In the genomic region with DNA sequence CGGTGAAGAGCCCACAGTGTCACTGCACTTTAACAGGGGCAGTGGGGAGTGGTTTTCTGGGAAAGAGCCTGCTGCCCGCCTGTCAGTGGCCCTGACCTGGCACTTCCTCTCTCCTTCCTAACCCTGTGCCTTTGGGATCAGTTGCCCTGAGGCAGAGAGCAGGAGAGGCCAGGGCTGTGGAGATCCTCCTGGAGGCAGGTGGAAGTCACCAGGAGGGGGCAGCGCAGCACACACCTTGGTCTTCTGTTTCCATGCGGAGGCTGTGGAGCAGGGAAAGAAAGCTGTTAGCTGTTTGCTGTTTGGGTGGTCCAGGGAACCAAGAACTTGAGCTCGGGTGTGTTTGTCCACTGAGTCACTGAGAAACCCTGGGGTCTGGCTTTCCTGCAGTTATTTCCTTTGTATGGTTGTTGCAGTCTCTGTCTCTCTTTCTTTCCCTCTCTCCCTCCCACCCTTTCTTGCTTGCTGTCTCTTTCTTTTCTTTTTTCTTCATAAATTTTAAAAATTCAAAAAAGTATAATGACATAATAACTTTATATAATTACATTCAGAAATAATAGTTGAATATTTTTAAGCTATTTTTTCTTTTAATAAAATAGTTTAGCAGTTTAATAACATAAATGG, we compare ENCODE assay signal across 8 cellular contexts. TPM values are rescaled to one million over a fixed set of nuclear protein-coding genes. Genes with fewer than 3 reads are reported as not detected.
DNase-seq lines count a peak whose midpoint lies in the region; ATAC-seq, FAIRE-seq and TF ChIP-seq lines count a peak whose summit lies in the region.

No MANE protein-coding gene starts in this region.

- H3K4me1 ChIP-seq in A549 (no peaks in the 10 kb centered on the region), stomach (no peaks in the 10 kb centered on the region)

- no peaks in the 10 kb centered on the region for H3K36me3 ChIP-seq in stomach

- DNase-seq in A549 (ENCODE audit: low read depth in 1 of 2, low spot score in 1 of 2) = peak; percentile 30 to 47
- peak; percentile 63 for DNase-seq in GM13976 (ENCODE audit: low spot score)
- peak; percentile 4 for DNase-seq in KG1 (lab: John Stamatoyannopoulos, UW)
- peak; percentile 47 for DNase-seq in UCSD-AML1 (lab: John Stamatoyannopoulos, UW; ENCODE audit: unreplicated experiment)
- peak in 2 of 3 experiments; percentile 12 to 24 for DNase-seq in effector memory CD8-positive, alpha-beta T cell
- peak; percentile 46 to 53 for DNase-seq in lung microvascular endothelial cell (ENCODE audit: low read depth in 2 of 2)
- peak; percentile 67 for DNase-seq in stomach
- no peak for DNase-seq in NCI-H2196 (lab: John Stamatoyannopoulos, UW; ENCODE audit: unreplicated experiment)

- no peak overlapping the region for H3K27ac ChIP-seq in A549
- H3K27ac ChIP-seq in stomach = no peak overlapping the region

- no peaks in the 10 kb centered on the region for H3K9me3 ChIP-seq in A549
- H3K9me3 ChIP-seq in stomach = no peaks in the 10 kb centered on the region

- TF ChIP-seq CTCF in A549 (IDR thresholded peaks at IDR 0.05) (peak; percentile 54), GM13976 (IDR thresholded peaks at IDR 0.05; ENCODE audit: borderline replicate concordance, control extremely low read depth, extremely low read depth, insufficient read depth, missing control alignments) (peak; percentile 94), stomach (IDR thresholded peaks at IDR 0.05) (peak in 4 of 7 experiments; percentile 50 to 65 (median 52))

- TF ChIP-seq RAD21 in A549 (conservative IDR thresholded peaks at IDR 0.05 in 1 of 2, IDR thresholded peaks at IDR 0.05 in 1 of 2) = peak; percentile 64 to 75

- H3K4me2 ChIP-seq in A549 = no peak overlapping the region

- in situ Hi-C loops in GM13976 (cut with MboI; ENCODE audit: low sequenced_read_pairs, unreplicated experiment) = loop anchor here (5.0 to 10.0 kb wide), 2 partner anchors 85 to 257 kb away; no protein-coding TSS in a partner anchor

- H3K36me3 Mint-ChIP-seq in effector memory CD8-positive, alpha-beta T cell (ENCODE audit: insufficient read depth) = no peaks in the 10 kb centered on the region

- no peak overlapping the region for H3K4me3 ChIP-seq in A549
- no peak overlapping the region for H3K4me3 ChIP-seq in stomach

- no peaks in the 10 kb centered on the region for H3K9me3 Mint-ChIP-seq in effector memory CD8-positive, alpha-beta T cell

- CTCF ChIA-PET in A549 (lab: Yijun Ruan, JAX) = interaction anchor here (0.6 to 2.8 kb wide), 31 partner anchors 17 to 1031 kb away, joined by 3 to 20 read pairs (median 4); no protein-coding TSS in a partner anchor

- intact Hi-C loops in stomach (cut with DNase I; ENCODE audit: low total_unique reads) = no loop called here

- H3K27me3 Mint-ChIP-seq in effector memory CD8-positive, alpha-beta T cell = peaks cover 11 to 14% of the 10 kb centered on the region in 2 donors

- H3K27me3 ChIP-seq in stomach = peaks cover 0 to 5% (median 0%) of the 10 kb centered on the region in 3 donors

- POLR2A ChIA-PET in A549 (lab: Yijun Ruan, JAX) = no interaction called here

- H3K27ac Mint-ChIP-seq in effector memory CD8-positive, alpha-beta T cell = no peak overlapping the region

- WGBS in A549 (ENCODE audit: missing lambda C conversion rate) = 17% methylated on average over 5 of the region's 5 CpGs
- WGBS in stomach, 5 donors = 31 to 51% (median 35%) methylated on average over 5 of the region's 5 CpGs

- FAIRE-seq in A549 (lab: Jason Lieb, UNC) = no peak

- TF ChIP-seq EP300 in A549 (IDR thresholded peaks at IDR 0.05) (no peak), stomach (IDR thresholded peaks at IDR 0.05) (no peak)

- TF ChIP-seq POLR2A in A549 (IDR thresholded peaks at IDR 0.05; ENCODE audit: low read length) (no peak), stomach (IDR thresholded peaks at IDR 0.05) (no peak)

- H3K4me3 Mint-ChIP-seq in effector memory CD8-positive, alpha-beta T cell = no peak overlapping the region

- peaks cover 0 to 4% of the 10 kb centered on the region in 2 donors for H3K4me1 Mint-ChIP-seq in effector memory CD8-positive, alpha-beta T cell (ENCODE audit: low read depth in 2 of 2)

- peak; percentile 85 to 96 for ATAC-seq in A549
- peak; percentile 37 for ATAC-seq in effector memory CD8-positive, alpha-beta T cell (replicated peaks)

TF ChIP-seq in A549, 52 proteins besides CTCF, POLR2A, EP300 and RAD21:
- TF ChIP-seq SREBF2 (IDR thresholded peaks at IDR 0.05) = no peak
- TF ChIP-seq GATA3 (IDR thresholded peaks at IDR 0.05; ENCODE audit: borderline replicate concordance) = no peak
- TF ChIP-seq SMC3 (IDR thresholded peaks at IDR 0.05) = peak; percentile 74
- TF ChIP-seq CBX8 (IDR thresholded peaks at IDR 0.05) = no peak

RNA-seq across cellular contexts. Expression of gene NTRK2, which starts 28.1 kb away (rescaled TPM):
- polyA plus RNA-seq in A549 (2011; rRNA removed) (0.03 TPM in 2 replicates), A549 (2017; fragmentation: RNase III; extraction: RNeasy Plus Mini Kit Qiagen cat#74134 plus additional on column Dnase treatment) (0.01 to 0.05 TPM (median 0.03 TPM) in 3 replicates), stomach (1 to 10 TPM in 1 of 3 donors, under 1 TPM in 2; 0.06 to 3.0 (median 0.15) TPM)
- polyA plus RNA-seq in A549 (2012; cell fraction: cytosol; rRNA removed) = under 0.01 and 0.01 TPM in 2 replicates
- not detected in 2 replicates for polyA plus RNA-seq in A549 (2012; cell fraction: nucleus; rRNA removed)
- 0.04 TPM in 1 of 2 replicates, not detected in the other for polyA minus RNA-seq in A549 (2011; rRNA and poly(A)+ RNA removed)
- total RNA-seq in lung microvascular endothelial cell (under 0.01 TPM in 2 replicates), stomach (1 to 10 TPM; 1.4 to 8.8 (median 3.2) TPM)
